Comparison of ENCODE assay signal across 27 cellular contexts in the genomic region with DNA sequence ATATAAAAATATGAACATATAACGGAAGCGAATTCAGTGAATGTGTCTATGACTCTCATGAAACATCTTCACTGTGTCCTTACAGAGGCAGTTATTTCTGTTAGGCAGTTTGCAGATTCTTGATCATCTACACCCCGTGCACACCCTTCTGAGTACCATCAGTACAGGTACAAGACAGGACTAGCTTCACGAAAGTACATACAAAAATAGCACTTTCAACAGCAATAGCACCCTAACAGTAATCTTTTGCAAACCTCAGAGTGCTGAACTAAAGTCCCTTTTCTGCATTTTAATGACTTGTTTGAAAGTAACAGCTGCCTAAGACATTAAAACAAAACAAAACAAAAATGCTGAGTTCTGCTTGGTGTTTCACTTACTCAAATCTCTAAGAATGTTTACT.
"Had no signal": no experiment of that assay in that cellular context is flagged by ENCODE, and none has a peak within 500 bp of the region (broad histone marks: within the 10 kb centered on the region; RNA-seq: fewer than 3 reads in every experiment).

No MANE protein-coding gene starts in this region.

- H3K36me3 Mint-ChIP-seq: immature natural killer cell; mesothelial cell of epicardium; naive thymus-derived CD4-positive, alpha-beta T cell; stimulated activated naive B cell treated with anti-CD40 and anti-IgM and Interleukin-4, amounts not matched to agents 10 μg/mL and 1 μg/mL and 100 μg/mL, for 72 hours had no signal

- H3K4me3 ChIP-seq: left lung, lung, ovary, right atrium auricular region, right lobe of liver, skin epidermis, stomach, testis, thyroid gland, transverse colon, upper lobe of left lung, vagina had no signal

- H3K36me3 ChIP-seq: left lung, ovary, right atrium auricular region, right lobe of liver, stomach, thyroid gland, transverse colon, upper lobe of left lung, vagina had no signal

- H3K4me1 Mint-ChIP-seq: immature natural killer cell; naive thymus-derived CD4-positive, alpha-beta T cell; stimulated activated naive B cell treated with anti-CD40 and anti-IgM and Interleukin-4, amounts not matched to agents 10 μg/mL and 1 μg/mL and 100 μg/mL, for 72 hours had no signal

- H3K4me3 Mint-ChIP-seq: immature natural killer cell; mesothelial cell of epicardium; naive thymus-derived CD4-positive, alpha-beta T cell; nephron; stimulated activated naive B cell treated with anti-CD40 and anti-IgM and Interleukin-4, amounts not matched to agents 10 μg/mL and 1 μg/mL and 100 μg/mL, for 72 hours had no signal

- DNase-seq: hypothalamus; immature natural killer cell; kidney; left colon; left lung; mesendoderm; naive thymus-derived CD4-positive, alpha-beta T cell; ovary; right lobe of liver; stimulated activated CD4-positive, alpha-beta T cell treated with anti-CD3 and anti-CD28 coated beads, Interleukin-12 subunit alpha, Interleukin-12 subunit beta, amount 100 ng/mL, for 4 hours; stimulated activated CD4-positive, alpha-beta T cell treated with anti-CD3 and anti-CD28 coated beads, Interleukin-15, amount 100 ng/mL, for 24 hours; stimulated activated CD4-positive, alpha-beta T cell treated with anti-CD3 and anti-CD28 coated beads, Interleukin-2, amount 100 ng/mL, for 24 hours; stimulated activated CD4-positive, alpha-beta T cell treated with anti-CD3 and anti-CD28 coated beads, Interleukin-4, amount 100 ng/mL, for 1 hour; stimulated activated naive B cell treated with anti-CD40 and anti-IgM and Interleukin-4, amounts not matched to agents 10 μg/mL and 1 μg/mL and 100 μg/mL, for 72 hours; stimulated activated naive CD8-positive, alpha-beta T cell treated with anti-CD3 and anti-CD28 coated beads, Interleukin-15, Interleukin-2, amounts not matched to agents 100 U/mL and 50 U/mL, for 24 hours; stomach; testis; thyroid gland; transverse colon; upper lobe of left lung had no signal

- H3K4me1 ChIP-seq: left lung, right atrium auricular region, stomach, testis, transverse colon, upper lobe of left lung, vagina had no signal

- H3K27me3 Mint-ChIP-seq: naive thymus-derived CD4-positive, alpha-beta T cell; progenitor cell of endocrine pancreas; stimulated activated naive B cell treated with anti-CD40 and anti-IgM and Interleukin-4, amounts not matched to agents 10 μg/mL and 1 μg/mL and 100 μg/mL, for 72 hours had no signal

- H3K9me3 ChIP-seq: left lung, ovary, right atrium auricular region, right lobe of liver, stomach, testis, thyroid gland, transverse colon, upper lobe of left lung, vagina had no signal

- H3K27ac Mint-ChIP-seq: immature natural killer cell; mesothelial cell of epicardium; naive thymus-derived CD4-positive, alpha-beta T cell; progenitor cell of endocrine pancreas; stimulated activated naive B cell treated with anti-CD40 and anti-IgM and Interleukin-4, amounts not matched to agents 10 μg/mL and 1 μg/mL and 100 μg/mL, for 72 hours had no signal

- ATAC-seq: left colon; left lung; naive thymus-derived CD4-positive, alpha-beta T cell; right lobe of liver; stimulated activated naive B cell treated with anti-CD40 and anti-IgM and Interleukin-4, amounts not matched to agents 10 μg/mL and 1 μg/mL and 100 μg/mL, for 72 hours; stimulated activated naive CD8-positive, alpha-beta T cell treated with anti-CD3 and anti-CD28 coated beads, Interleukin-15, Interleukin-2, amounts not matched to agents 100 U/mL and 50 U/mL, for 24 hours had no signal

- H3K27me3 ChIP-seq: left lung, ovary, right atrium auricular region, right lobe of liver, stomach, testis, thyroid gland, transverse colon, upper lobe of left lung, vagina had no signal

- H3K27ac ChIP-seq: left lung, ovary, right atrium auricular region, right lobe of liver, skin epidermis, stomach, testis, thyroid gland, transverse colon, upper lobe of left lung, vagina had no signal

- H3K9me3 Mint-ChIP-seq: mesothelial cell of epicardium, nephron had no signal
